29 cellular contexts compared by ENCODE assay signal in genomic region chr12:4245446-4245845, GRCh38. TPM values are rescaled to one million over a fixed set of nuclear protein-coding genes. Genes with fewer than 3 reads are reported as not detected.
DNase-seq lines count a peak whose midpoint lies in the region; ATAC-seq and TF ChIP-seq lines count a peak whose summit lies in the region.
"Had no signal": no experiment of that assay in that cellular context is flagged by ENCODE, and none has a peak within 500 bp of the region (broad histone marks: within the 10 kb centered on the region; RNA-seq: fewer than 3 reads in every experiment).

No MANE protein-coding gene starts in this region.

- H4K20me1 ChIP-seq in GM23338 (replicated peaks; ENCODE audit: insufficient read depth): no peaks in the 10 kb centered on the region
- H4K20me1 ChIP-seq in MM.1S (ENCODE audit: insufficient read depth, low read length): no peaks in the 10 kb centered on the region

- TF ChIP-seq CTCF in GM23338 (conservative IDR thresholded peaks at IDR 0.05; ENCODE audit: low read depth in 2 of 2): no peak
- no peak for TF ChIP-seq CTCF in MM.1S (IDR thresholded peaks at IDR 0.05; ENCODE audit: low read length)
- TF ChIP-seq CTCF in WTC11 (IDR thresholded peaks at IDR 0.05): no peak
- TF ChIP-seq CTCF in neutrophil (IDR thresholded peaks at IDR 0.05): no peak

- H3K4me3 ChIP-seq in GM23338: no peak overlapping the region
- no peak overlapping the region for H3K4me3 ChIP-seq in MM.1S (ENCODE audit: low read length)
- H3K4me3 ChIP-seq in neutrophil (ENCODE audit: low read depth in 1 of 2, low read length in 1 of 2): no peak overlapping the region
- H3K4me3 ChIP-seq: A549, GM23248, PC-9 had no signal

- peaks cover 12% of the 10 kb centered on the region for H3K27me3 Mint-ChIP-seq in GM23338 (ENCODE audit: insufficient read depth, low read depth, poor library complexity)
- no peaks in the 10 kb centered on the region; the same call in 1 of the 2 replicates for H3K27me3 Mint-ChIP-seq in WTC11 (ENCODE audit: low read depth)
- H3K27me3 Mint-ChIP-seq in activated T-helper 17 cell treated with anti-CD3 and anti-CD28 coated beads, Interleukin-2, amount 50 U/mL, for 72 hours: peaks cover 14% of the 10 kb centered on the region

- H3K27ac Mint-ChIP-seq in GM23338: no peak overlapping the region
- peak overlapping the region; percentile 80; the same call in 1 of the 2 replicates for H3K27ac Mint-ChIP-seq in WTC11
- no peak overlapping the region for H3K27ac Mint-ChIP-seq in activated T-helper 17 cell treated with anti-CD3 and anti-CD28 coated beads, Interleukin-2, amount 50 U/mL, for 72 hours
- H3K27ac Mint-ChIP-seq: CD8-positive, alpha-beta T cell had no signal

- H3K9me3 Mint-ChIP-seq in GM23338 (no peaks in the 10 kb centered on the region; the same call in 2 of the 3 replicates), WTC11 (no peaks in the 10 kb centered on the region)
- no peaks in the 10 kb centered on the region for H3K9me3 Mint-ChIP-seq in activated T-helper 17 cell treated with anti-CD3 and anti-CD28 coated beads, Interleukin-2, amount 50 U/mL, for 72 hours
- H3K9me3 Mint-ChIP-seq: CD8-positive, alpha-beta T cell had no signal

- H3K36me3 ChIP-seq in GM23338 (ENCODE audit: insufficient read depth) (no peaks in the 10 kb centered on the region), MM.1S (replicated peaks; ENCODE audit: insufficient read depth, low read length) (no peaks in the 10 kb centered on the region), neutrophil (no peaks in the 10 kb centered on the region)

- 0 out of 2 replicates have a peak overlapping the region, but pooled peaks have one; percentile 39 for H3K27ac ChIP-seq in GM23338 (ENCODE audit: low read depth)
- peak overlapping the region; percentile 87 for H3K27ac ChIP-seq in MM.1S (ENCODE audit: low read length)
- peak overlapping the region; percentile 55 for H3K27ac ChIP-seq in neutrophil
- H3K27ac ChIP-seq: A549, C4-2B, GM23248, PC-9 had no signal

- H2AFZ ChIP-seq in GM23338 (no peak overlapping the region), MM.1S (ENCODE audit: low read length) (no peak overlapping the region)
- H2AFZ ChIP-seq: GM23248, PC-9 had no signal

- peaks cover 16% of the 10 kb centered on the region for H3K4me1 ChIP-seq in GM23338 (ENCODE audit: insufficient read depth)
- peaks cover 27% of the 10 kb centered on the region for H3K4me1 ChIP-seq in MM.1S (ENCODE audit: low read length)
- peaks cover 51 to 55% of the 10 kb centered on the region in 2 experiments for H3K4me1 ChIP-seq in neutrophil (ENCODE audit: control insufficient read depth in 1 of 2, insufficient read depth in 1 of 2, low read depth in 1 of 2, low read length in 1 of 2)
- H3K4me1 ChIP-seq: A549, Caco-2 had no signal

- peaks cover 3% of the 10 kb centered on the region; the same call in 1 of the 3 replicates for H3K36me3 Mint-ChIP-seq in GM23338 (ENCODE audit: low read depth)
- H3K36me3 Mint-ChIP-seq in WTC11: peaks cover 3% of the 10 kb centered on the region; the same call in 1 of the 2 replicates
- H3K36me3 Mint-ChIP-seq in activated T-helper 17 cell treated with anti-CD3 and anti-CD28 coated beads, Interleukin-2, amount 50 U/mL, for 72 hours (ENCODE audit: low read depth): no peaks in the 10 kb centered on the region
- H3K36me3 Mint-ChIP-seq: CD8-positive, alpha-beta T cell had no signal

- H3K9me3 ChIP-seq in MM.1S (replicated peaks; ENCODE audit: insufficient read depth, low read length) (no peaks in the 10 kb centered on the region), neutrophil (no peaks in the 10 kb centered on the region)
- H3K9me3 ChIP-seq: A549, Caco-2 had no signal

- peak overlapping the region; percentile 50 for H3K9ac ChIP-seq in MM.1S (ENCODE audit: low read length)
- H3K9ac ChIP-seq: GM23248 had no signal

- CTCF ChIA-PET in WTC11 (lab: Charles Lee): interaction anchor here (0.6 to 1.0 kb wide), 3 partner anchors 130 to 654 kb away, joined by 3 to 4 read pairs (median 4); no protein-coding TSS in a partner anchor

- H3K4me2 ChIP-seq in GM23338 (no peak overlapping the region), MM.1S (ENCODE audit: low read depth, low read length) (peak overlapping the region; percentile 44)
- H3K4me2 ChIP-seq: A549, PC-9 had no signal

- no peaks in the 10 kb centered on the region for H3K27me3 ChIP-seq in GM23338 (ENCODE audit: insufficient read depth)
- peaks cover 8% of the 10 kb centered on the region; the same call in 1 of the 2 replicates for H3K27me3 ChIP-seq in MM.1S (replicated peaks; ENCODE audit: insufficient read depth, low read length)
- no peaks in the 10 kb centered on the region for H3K27me3 ChIP-seq in neutrophil

- no peak overlapping the region for H3K4me3 Mint-ChIP-seq in GM23338
- H3K4me3 Mint-ChIP-seq in WTC11: no peak overlapping the region
- no peak overlapping the region for H3K4me3 Mint-ChIP-seq in activated T-helper 17 cell treated with anti-CD3 and anti-CD28 coated beads, Interleukin-2, amount 50 U/mL, for 72 hours
- H3K4me3 Mint-ChIP-seq: CD8-positive, alpha-beta T cell; H9 had no signal

- POLR2A ChIA-PET in WTC11 (lab: Charles Lee): interaction anchor here (0.7 kb wide), 1 partner anchor 81 kb away, joined by 3 read pairs; no protein-coding TSS in a partner anchor

- H3K9me2 ChIP-seq in GM23338 (ENCODE audit: insufficient read depth) (no peaks in the 10 kb centered on the region), MM.1S (replicated peaks; ENCODE audit: insufficient read depth, low read length) (no peaks in the 10 kb centered on the region)

- peaks cover 4% of the 10 kb centered on the region; the same call in 1 of the 2 replicates for H3K79me2 ChIP-seq in GM23338 (replicated peaks; ENCODE audit: insufficient read depth)
- H3K79me2 ChIP-seq in MM.1S (ENCODE audit: low read length): no peaks in the 10 kb centered on the region

- DNase-seq in GM23338 (ENCODE audit: low spot score) (no peak), MM.1S (peak; percentile 89), WTC11 (ENCODE audit: low spot score) (no peak), NCI-H2227 (lab: John Stamatoyannopoulos, UW; ENCODE audit: unreplicated experiment) (no peak), NCI-H1048 (lab: John Stamatoyannopoulos, UW) (no peak)
- DNase-seq: AML-193; Caco-2; CD8-positive, alpha-beta T cell; EL; GM23248; H9; IMR-90; KG1; NCI-H1092 treated with DMSO at 0.1 percent for 48 hours; NCI-H1436; NCI-H187; NCI-H2081 treated with DMSO at 0.1 percent for 48 hours; NCI-H2171; NCI-H345; NCI-H510A treated with DMSO at 0.1 percent for 48 hours; NK-92 treated with Interleukin-12 subunit alpha and Interleukin-12 subunit beta, amount 100 ng/mL, for 24 hours; PC-9; Right ventricle myocardium superior; T-helper 1 cell had no signal

- no peaks in the 10 kb centered on the region; the same call in 1 of the 2 replicates for H3F3A ChIP-seq in GM23338 (replicated peaks; ENCODE audit: low read depth)
- H3F3A ChIP-seq in MM.1S (ENCODE audit: insufficient read depth, low read length): peaks cover 22% of the 10 kb centered on the region

- ATAC-seq in GM23338 (no peak), WTC11 (no peak)
- no peak for ATAC-seq in activated T-helper 17 cell treated with anti-CD3 and anti-CD28 coated beads, Interleukin-2, amount 50 U/mL, for 72 hours (replicated peaks)
- ATAC-seq: A549; CD8-positive, alpha-beta T cell had no signal

- H3K4me1 Mint-ChIP-seq in GM23338: peaks cover 35% of the 10 kb centered on the region
- H3K4me1 Mint-ChIP-seq in WTC11: peaks cover 30% of the 10 kb centered on the region
- H3K4me1 Mint-ChIP-seq in activated T-helper 17 cell treated with anti-CD3 and anti-CD28 coated beads, Interleukin-2, amount 50 U/mL, for 72 hours: no peaks in the 10 kb centered on the region

TF ChIP-seq in GM23338, 12 proteins besides CTCF, POLR2A, EP300 and RAD21 (continues in another document):
- no peak for TF ChIP-seq NANOG (IDR thresholded peaks at IDR 0.05; ENCODE audit: borderline replicate concordance)
- no peak for TF ChIP-seq STAT1 (IDR thresholded peaks at IDR 0.05; ENCODE audit: unreplicated experiment)

TF ChIP-seq in WTC11, 78 proteins besides CTCF, POLR2A, EP300 and RAD21:
- no peak for TF ChIP-seq AFF4 (CRISPR knock-in tag; IDR thresholded peaks at IDR 0.05; ENCODE audit: borderline replicate concordance)

RNA-seq across cellular contexts. Expression of gene CCND2, which starts 28.1 kb away (rescaled TPM):
- total RNA-seq in GM23338 (2014; rRNA removed; shearing (Covaris generic)): 208 and 224 TPM in 2 replicates
- polyA plus RNA-seq in GM23338 (2016; fragmentation: Nextera tagmentation; extraction: Ambion mirVana): 70.1 and 75.6 TPM in 2 replicates
- 194 to 266 TPM (median 261 TPM) in 3 replicates for total RNA-seq in WTC11 (2021)
- 100 to 1,000 TPM; 378 to 404 TPM for total RNA-seq in activated T-helper 17 cell treated with anti-CD3 and anti-CD28 coated beads, Interleukin-2, amount 50 U/mL, for 72 hours
- total RNA-seq: RPMI7951 had no signal
